ENCODE assay signal across 13 cellular contexts in the genomic region with DNA sequence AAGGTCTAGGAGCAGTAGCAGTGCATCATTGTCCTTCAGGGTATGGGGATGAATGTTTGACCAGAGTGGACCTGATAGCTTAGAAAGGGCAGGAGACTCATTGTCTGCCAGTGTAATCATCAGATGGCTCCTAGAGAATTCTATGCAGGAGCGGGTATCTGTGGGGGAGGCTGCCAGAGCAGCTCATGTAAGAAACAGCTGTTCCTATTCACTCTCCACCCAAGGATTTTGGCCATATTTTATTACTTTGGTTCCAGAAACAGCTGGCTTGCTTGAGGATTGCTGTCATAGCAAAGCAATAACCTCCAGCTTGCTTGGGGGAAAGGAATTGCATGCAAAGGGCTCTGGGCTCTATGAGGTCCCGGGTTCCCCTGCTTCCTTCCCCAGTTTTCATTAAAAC. TPM values are rescaled to one million over a fixed set of nuclear protein-coding genes. Genes with fewer than 3 reads are reported as not detected.
DNase-seq lines count a peak whose midpoint lies in the region; ATAC-seq, FAIRE-seq and TF ChIP-seq lines count a peak whose summit lies in the region.
"Had no signal": no experiment of that assay in that cellular context is flagged by ENCODE, and none has a peak within 500 bp of the region (broad histone marks: within the 10 kb centered on the region; RNA-seq: fewer than 3 reads in every experiment).

No MANE protein-coding gene starts in this region.

- H3K27me3 Mint-ChIP-seq in glutamatergic neuron (ENCODE audit: unreplicated experiment), result peaks cover 1% of the 10 kb centered on the region
- no peaks in the 10 kb centered on the region for H3K27me3 Mint-ChIP-seq in natural killer cell treated with Interleukin-12 subunit alpha and Interleukin-12 subunit beta and Interleukin-15 and Interleukin-18, amount 100 ng/mL, for 72 hours

- TF ChIP-seq CTCF in glutamatergic neuron (IDR thresholded peaks at IDR 0.05; ENCODE audit: partially characterized antibody, unreplicated experiment) (no peak), D721Med (IDR thresholded peaks at IDR 0.05; ENCODE audit: insufficient read depth, missing control alignments) (no peak)

- peak; percentile 74 for DNase-seq in AG20443 (ENCODE audit: low spot score)
- DNase-seq in NCI-H524 treated with DMSO at 0.1 percent for 48 hours (lab: John Stamatoyannopoulos, UW), result peak; percentile 36
- DNase-seq in glutamatergic neuron, result no peak
- DNase-seq in natural killer cell treated with Interleukin-12 subunit alpha and Interleukin-12 subunit beta and Interleukin-15 and Interleukin-18, amount 100 ng/mL, for 72 hours (ENCODE audit: low spot score), result no peak
- DNase-seq in NCI-H526 treated with DMSO at 0.1 percent for 48 hours (lab: John Stamatoyannopoulos, UW), result no peak
- no peak for DNase-seq in D721Med (ENCODE audit: insufficient read length, low spot score)
- DNase-seq in effector CD4-positive, alpha-beta T cell, result no peak
- DNase-seq in hippocampal formation (lab: John Stamatoyannopoulos, UW), result no peak
- DNase-seq: COR-L47, KG1, NCI-H774, SHP77 treated with DMSO at 0.1 percent for 48 hours had no signal

- ATAC-seq in natural killer cell treated with Interleukin-12 subunit alpha and Interleukin-12 subunit beta and Interleukin-15 and Interleukin-18, amount 100 ng/mL, for 72 hours, result no peak

- peak overlapping the region; percentile 39 for H3K4me3 Mint-ChIP-seq in glutamatergic neuron (ENCODE audit: unreplicated experiment)
- H3K4me3 Mint-ChIP-seq in natural killer cell treated with Interleukin-12 subunit alpha and Interleukin-12 subunit beta and Interleukin-15 and Interleukin-18, amount 100 ng/mL, for 72 hours, result no peak overlapping the region

- H3K27ac Mint-ChIP-seq in glutamatergic neuron (ENCODE audit: unreplicated experiment), result no peak overlapping the region
- H3K27ac Mint-ChIP-seq in natural killer cell treated with Interleukin-12 subunit alpha and Interleukin-12 subunit beta and Interleukin-15 and Interleukin-18, amount 100 ng/mL, for 72 hours, result peak overlapping the region; percentile 36 to 71

- H3K4me1 Mint-ChIP-seq in glutamatergic neuron (ENCODE audit: low read depth, unreplicated experiment), result peaks cover 60% of the 10 kb centered on the region
- H3K4me1 Mint-ChIP-seq in natural killer cell treated with Interleukin-12 subunit alpha and Interleukin-12 subunit beta and Interleukin-15 and Interleukin-18, amount 100 ng/mL, for 72 hours (ENCODE audit: low read depth in 2 of 2), result peaks cover 66 to 78% of the 10 kb centered on the region in 2 donors

- FAIRE-seq in D721Med (lab: Jason Lieb, UNC), result no peak
- FAIRE-seq: TTC549 had no signal

- H3K9me3 Mint-ChIP-seq in glutamatergic neuron (ENCODE audit: unreplicated experiment), result peaks cover 6% of the 10 kb centered on the region
- no peaks in the 10 kb centered on the region for H3K9me3 Mint-ChIP-seq in natural killer cell treated with Interleukin-12 subunit alpha and Interleukin-12 subunit beta and Interleukin-15 and Interleukin-18, amount 100 ng/mL, for 72 hours

- peaks cover 5% of the 10 kb centered on the region for H3K36me3 Mint-ChIP-seq in glutamatergic neuron (ENCODE audit: unreplicated experiment)
- peaks cover 8% of the 10 kb centered on the region for H3K36me3 Mint-ChIP-seq in natural killer cell treated with Interleukin-12 subunit alpha and Interleukin-12 subunit beta and Interleukin-15 and Interleukin-18, amount 100 ng/mL, for 72 hours

RNA-seq across cellular contexts. Expression of a gene that starts 44.1 kb away (rescaled TPM):
- total RNA-seq in glutamatergic neuron (ENCODE audit: unreplicated experiment), result 234 TPM
- total RNA-seq in natural killer cell treated with Interleukin-12 subunit alpha and Interleukin-12 subunit beta and Interleukin-15 and Interleukin-18, amount 100 ng/mL, for 72 hours, result 100 to 1,000 TPM; 158 to 162 TPM

Comparison
In these comparisons a context has a peak if more than half of its experiments do, and no peak if none do; other contexts are left out.
1. DNase-seq: peak in AG20443 (single experiment) and NCI-H524 treated with DMSO at 0.1 percent for 48 hours (single experiment); none in glutamatergic neuron (single experiment), natural killer cell treated with Interleukin-12 subunit alpha and Interleukin-12 subunit beta and Interleukin-15 and Interleukin-18, amount 100 ng/mL, for 72 hours (single experiment), NCI-H526 treated with DMSO at 0.1 percent for 48 hours (single experiment), D721Med (single experiment), effector CD4-positive, alpha-beta T cell (single experiment) and hippocampal formation (0 of 2).